Comparison of ENCODE assay signal across 8 cellular contexts in genomic region chr17:81394377-81394747, GRCh38. TPM values are rescaled to one million over a fixed set of nuclear protein-coding genes. Genes with fewer than 3 reads are reported as not detected.
DNase-seq lines count a peak whose midpoint lies in the region; ATAC-seq and TF ChIP-seq lines count a peak whose summit lies in the region.

No MANE protein-coding gene starts in this region.

- H3K27ac Mint-ChIP-seq in chondrocyte (ENCODE audit: unreplicated experiment) (peak overlapping the region; percentile 96), natural killer cell (peak overlapping the region; percentile 83 to 92)

- no peaks in the 10 kb centered on the region for H3K9me3 Mint-ChIP-seq in chondrocyte (ENCODE audit: low read depth)
- no peaks in the 10 kb centered on the region for H3K9me3 Mint-ChIP-seq in natural killer cell

- TF ChIP-seq CTCF in AG10803 (conservative IDR thresholded peaks at IDR 0.05; ENCODE audit: low read length) (no peak; the same call in 1 of the 2 replicates), LNCaP clone FGC (IDR thresholded peaks at IDR 0.05; ENCODE audit: control insufficient read depth, extremely low read depth, insufficient read depth) (no peak), chondrocyte (IDR thresholded peaks at IDR 0.05) (peak; percentile 59), natural killer cell (IDR thresholded peaks at IDR 0.05) (no peak)

- intact Hi-C loops in natural killer cell (cut with micrococcal nuclease) = loop anchor here (2.0 kb wide), 1 partner anchor 48 kb away; no protein-coding TSS in a partner anchor

- H3K27me3 Mint-ChIP-seq in chondrocyte (ENCODE audit: low read depth) (no peaks in the 10 kb centered on the region), natural killer cell (ENCODE audit: low read depth in 2 of 2) (peaks cover 0 to 37% of the 10 kb centered on the region in 2 donors)

- no peak for ATAC-seq in natural killer cell

- H3K4me3 ChIP-seq in AG10803 (ENCODE audit: low read length) = peak overlapping the region; percentile 50
- peak overlapping the region; percentile 82 for H3K4me3 ChIP-seq in LNCaP clone FGC (ENCODE audit: low read depth, low read length)
- no peak overlapping the region for H3K4me3 ChIP-seq in effector memory CD4-positive, alpha-beta T cell (ENCODE audit: insufficient read depth, low read depth, low read length, poor library complexity, severe bottlenecking)

- DNase-seq in AG10803 (ENCODE audit: low read depth) = no peak
- DNase-seq in LNCaP clone FGC (ENCODE audit: low read depth) = no peak
- no peak for DNase-seq in chondrocyte (ENCODE audit: low spot score)
- DNase-seq in natural killer cell = no peak
- no peak for DNase-seq in NCI-H1048 (lab: John Stamatoyannopoulos, UW)
- DNase-seq in NCI-H2227 (lab: John Stamatoyannopoulos, UW; ENCODE audit: unreplicated experiment) = no peak
- DNase-seq in effector memory CD4-positive, alpha-beta T cell = no peak
- no peak for DNase-seq in occipital lobe (lab: John Stamatoyannopoulos, UW)

- H3K27me3 ChIP-seq in effector memory CD4-positive, alpha-beta T cell (replicated peaks; ENCODE audit: control insufficient read depth, insufficient read depth, low read length, poor library complexity, severe bottlenecking) = peaks cover 63% of the 10 kb centered on the region

- H3K36me3 Mint-ChIP-seq in chondrocyte (ENCODE audit: low read depth) (no peaks in the 10 kb centered on the region), natural killer cell (no peaks in the 10 kb centered on the region)

- no peak overlapping the region for H3K27ac ChIP-seq in effector memory CD4-positive, alpha-beta T cell (ENCODE audit: insufficient read depth, low read length, poor library complexity, severe bottlenecking)

- H3K4me1 ChIP-seq in effector memory CD4-positive, alpha-beta T cell (ENCODE audit: control insufficient read depth, insufficient read depth, low read length, poor library complexity, severe bottlenecking) = peaks cover 56% of the 10 kb centered on the region

- peaks cover 52% of the 10 kb centered on the region for H3K4me1 Mint-ChIP-seq in chondrocyte (ENCODE audit: low read depth)
- peaks cover 29 to 34% of the 10 kb centered on the region in 2 donors for H3K4me1 Mint-ChIP-seq in natural killer cell

- H3K36me3 ChIP-seq in effector memory CD4-positive, alpha-beta T cell (ENCODE audit: control insufficient read depth, insufficient read depth, low read length) = no peaks in the 10 kb centered on the region

- H3K9me3 ChIP-seq in effector memory CD4-positive, alpha-beta T cell (ENCODE audit: control insufficient read depth, low read length) = no peaks in the 10 kb centered on the region

- H3K4me3 Mint-ChIP-seq in chondrocyte (ENCODE audit: unreplicated experiment) = peak overlapping the region; percentile 88
- H3K4me3 Mint-ChIP-seq in natural killer cell = peak overlapping the region; percentile 94

RNA-seq across cellular contexts. Expression of gene BAHCC1, which starts 0.9 kb away (rescaled TPM):
- total RNA-seq in chondrocyte (20.6 to 32.3 TPM (median 22.7 TPM) in 3 replicates), natural killer cell (10 to 100 TPM in 1 of 3 donors, 1 to 10 TPM in 2; 2.9 to 17.3 (median 5.7) TPM), occipital lobe (7.6 TPM)
